Comparison of ENCODE assay signal across 8 cellular contexts in genomic region chr11:46700251-46701077, GRCh38. TPM values are rescaled to one million over a fixed set of nuclear protein-coding genes. Genes with fewer than 3 reads are reported as not detected.
DNase-seq lines count a peak whose midpoint lies in the region; ATAC-seq, FAIRE-seq and TF ChIP-seq lines count a peak whose summit lies in the region.

Gene ARHGAP1, minus strand, starts transcription at chr11:46700619. Its CDS starts 4,512 bp downstream, at chr11:46696107.
Gene ZNF408, plus strand, starts transcription at chr11:46701031. Its CDS starts 17 bp downstream, at chr11:46701048.

- H3K27me3 ChIP-seq in BE2C: no peaks in the 10 kb centered on the region

- peak; percentile 94 for ATAC-seq in HG03460 (IDR thresholded peaks at IDR 0.05; ENCODE audit: unreplicated experiment)

- DNase-seq in BE2C: peak; percentile 96
- DNase-seq in GM19240 (ENCODE audit: insufficient read length, low spot score): peak; percentile 96
- DNase-seq in NCI-H526 (lab: John Stamatoyannopoulos, UW): peak; percentile 99 to 100
- DNase-seq in activated CD4-positive, alpha-beta T cell treated with anti-CD3 and anti-CD28 coated beads for 48 hours: peak; percentile 100
- DNase-seq in kidney tubule cell (ENCODE audit: low spot score): peak; percentile 98
- DNase-seq in stimulated activated CD4-positive, alpha-beta T cell treated with anti-CD3 and anti-CD28 coated beads, Interleukin-1b, Interleukin-23, amount 100 ng/mL, for 24 hours (ENCODE audit: low read depth in 4 of 4, low spot score in 1 of 4): peak; percentile 97 to 100 (median 100)

- H3K9me3 ChIP-seq in BE2C: no peaks in the 10 kb centered on the region

- no peaks in the 10 kb centered on the region; the same call in 1 of the 2 replicates for H3K4me1 ChIP-seq in BE2C

- H3K4me3 ChIP-seq in BE2C (ENCODE audit: low read depth, low read length): peak within 1 kb of the TSS; percentile 92

- FAIRE-seq in colon (lab: Jason Lieb, UNC): peak; percentile 43

- TF ChIP-seq CTCF in BE2C (IDR thresholded peaks at IDR 0.05; ENCODE audit: low read depth, low read length): no peak

- peaks cover 8% of the 10 kb centered on the region for H3K36me3 ChIP-seq in BE2C

RNA-seq across cellular contexts. Expression of gene ARHGAP1, which starts in this region (rescaled TPM):
- polyA plus RNA-seq in BE2C (2012; ENCODE audit: insufficient read depth, insufficient read length, low read depth): 11.3 TPM

RNA-seq across cellular contexts. Expression of gene ZNF408, which starts in this region (rescaled TPM):
- polyA plus RNA-seq in BE2C (2012; ENCODE audit: insufficient read depth, insufficient read length, low read depth): 52.9 TPM

Comparison
In these comparisons a context has a peak if more than half of its experiments do, and no peak if none do; other contexts are left out.
1. Peak in every context shown above with its lines: DNase-seq, ATAC-seq and H3K4me3 ChIP-seq.